In the genomic region with DNA sequence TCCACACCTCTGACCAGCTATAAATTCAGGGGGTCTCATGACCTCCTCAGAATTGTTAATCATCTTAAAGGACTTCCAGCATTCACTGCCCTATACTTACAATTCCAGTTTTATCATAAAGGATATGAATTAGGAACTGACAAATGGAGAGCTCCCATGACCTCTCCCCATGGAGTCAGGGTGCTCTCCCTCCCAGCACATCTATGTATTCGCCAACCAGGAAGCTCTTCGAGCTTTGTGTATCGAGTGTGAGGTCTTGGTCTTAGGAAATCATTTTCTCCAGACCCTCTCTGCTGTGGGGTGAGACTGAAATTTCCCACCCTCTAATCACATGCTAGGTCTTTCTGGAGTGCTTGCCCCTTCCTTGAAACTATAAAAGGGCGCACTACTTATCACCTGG, we compare ENCODE assay signal across 7 cellular contexts.
"Had no signal": no experiment of that assay in that cellular context is flagged by ENCODE, and none has a peak within 500 bp of the region (broad histone marks: within the 10 kb centered on the region; RNA-seq: fewer than 3 reads in every experiment).

No MANE protein-coding gene starts in this region.

- H3K36me3 Mint-ChIP-seq: IgD-negative memory B cell had no signal

- H3K27ac ChIP-seq: HL-60 had no signal

- DNase-seq: IMR-90, KBM-7, KG1 had no signal

- H3K27me3 Mint-ChIP-seq: IgD-negative memory B cell had no signal

- H3K27ac Mint-ChIP-seq: IgD-negative memory B cell had no signal

- H3K4me3 Mint-ChIP-seq: IgD-negative memory B cell had no signal

- H3K4me3 ChIP-seq: K562 had no signal

- ATAC-seq: HepG2, K562 had no signal
